1 cellular context compared by ENCODE assay signal in genomic region chr6:107820571-107821261, GRCh38.
A peak's percentile ranks its signal among the peaks of the same experiment; 100 is the strongest.
TF ChIP-seq lines count a peak whose summit lies in the region.

No MANE protein-coding gene starts in this region.

TF ChIP-seq in HEK293, 187 proteins besides CTCF, POLR2A, EP300 and RAD21 (continued from another document and continues in another):
- TF ChIP-seq, protein P1, sequence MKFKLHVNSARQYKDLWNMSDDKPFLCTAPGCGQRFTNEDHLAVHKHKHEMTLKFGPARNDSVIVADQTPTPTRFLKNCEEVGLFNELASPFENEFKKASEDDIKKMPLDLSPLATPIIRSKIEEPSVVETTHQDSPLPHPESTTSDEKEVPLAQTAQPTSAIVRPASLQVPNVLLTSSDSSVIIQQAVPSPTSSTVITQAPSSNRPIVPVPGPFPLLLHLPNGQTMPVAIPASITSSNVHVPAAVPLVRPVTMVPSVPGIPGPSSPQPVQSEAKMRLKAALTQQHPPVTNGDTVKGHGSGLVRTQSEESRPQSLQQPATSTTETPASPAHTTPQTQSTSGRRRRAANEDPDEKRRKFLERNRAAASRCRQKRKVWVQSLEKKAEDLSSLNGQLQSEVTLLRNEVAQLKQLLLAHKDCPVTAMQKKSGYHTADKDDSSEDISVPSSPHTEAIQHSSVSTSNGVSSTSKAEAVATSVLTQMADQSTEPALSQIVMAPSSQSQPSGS (tag by site-specific recombination; IDR thresholded peaks at IDR 0.05; ENCODE audit: low read depth): no peak
- TF ChIP-seq ZNF10 (tag by site-specific recombination; IDR thresholded peaks at IDR 0.05): no peak; the same call in 1 of the 2 replicates
- TF ChIP-seq, protein P2, sequence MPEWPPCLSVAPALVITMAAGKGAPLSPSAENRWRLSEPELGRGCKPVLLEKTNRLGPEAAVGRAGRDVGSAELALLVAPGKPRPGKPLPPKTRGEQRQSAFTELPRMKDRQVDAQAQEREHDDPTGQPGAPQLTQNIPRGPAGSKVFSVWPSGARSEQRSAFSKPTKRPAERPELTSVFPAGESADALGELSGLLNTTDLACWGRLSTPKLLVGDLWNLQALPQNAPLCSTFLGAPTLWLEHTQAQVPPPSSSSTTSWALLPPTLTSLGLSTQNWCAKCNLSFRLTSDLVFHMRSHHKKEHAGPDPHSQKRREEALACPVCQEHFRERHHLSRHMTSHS (tag by site-specific recombination; IDR thresholded peaks at IDR 0.05): no peak
- no peak for TF ChIP-seq RBAK (tag by site-specific recombination; IDR thresholded peaks at IDR 0.05)
- TF ChIP-seq ZNF560 (tag by site-specific recombination; IDR thresholded peaks at IDR 0.05; ENCODE audit: borderline replicate concordance): no peak
- no peak for TF ChIP-seq REPIN1 (tag by site-specific recombination; IDR thresholded peaks at IDR 0.05; ENCODE audit: low read depth)
- TF ChIP-seq, protein P3, sequence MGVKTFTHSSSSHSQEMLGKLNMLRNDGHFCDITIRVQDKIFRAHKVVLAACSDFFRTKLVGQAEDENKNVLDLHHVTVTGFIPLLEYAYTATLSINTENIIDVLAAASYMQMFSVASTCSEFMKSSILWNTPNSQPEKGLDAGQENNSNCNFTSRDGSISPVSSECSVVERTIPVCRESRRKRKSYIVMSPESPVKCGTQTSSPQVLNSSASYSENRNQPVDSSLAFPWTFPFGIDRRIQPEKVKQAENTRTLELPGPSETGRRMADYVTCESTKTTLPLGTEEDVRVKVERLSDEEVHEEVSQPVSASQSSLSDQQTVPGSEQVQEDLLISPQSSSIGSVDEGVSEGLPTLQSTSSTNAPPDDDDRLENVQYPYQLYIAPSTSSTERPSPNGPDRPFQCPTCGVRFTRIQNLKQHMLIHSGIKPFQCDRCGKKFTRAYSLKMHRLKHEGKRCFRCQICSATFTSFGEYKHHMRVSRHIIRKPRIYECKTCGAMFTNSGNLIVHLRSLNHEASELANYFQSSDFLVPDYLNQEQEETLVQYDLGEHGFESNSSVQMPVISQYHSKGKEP (tag by site-specific recombination; IDR thresholded peaks at IDR 0.05): peak; percentile 74
- TF ChIP-seq, protein P4, sequence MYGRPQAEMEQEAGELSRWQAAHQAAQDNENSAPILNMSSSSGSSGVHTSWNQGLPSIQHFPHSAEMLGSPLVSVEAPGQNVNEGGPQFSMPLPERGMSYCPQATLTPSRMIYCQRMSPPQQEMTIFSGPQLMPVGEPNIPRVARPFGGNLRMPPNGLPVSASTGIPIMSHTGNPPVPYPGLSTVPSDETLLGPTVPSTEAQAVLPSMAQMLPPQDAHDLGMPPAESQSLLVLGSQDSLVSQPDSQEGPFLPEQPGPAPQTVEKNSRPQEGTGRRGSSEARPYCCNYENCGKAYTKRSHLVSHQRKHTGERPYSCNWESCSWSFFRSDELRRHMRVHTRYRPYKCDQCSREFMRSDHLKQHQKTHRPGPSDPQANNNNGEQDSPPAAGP (tag by site-specific recombination; IDR thresholded peaks at IDR 0.05): no peak
- no peak for TF ChIP-seq ZBTB21 (tag by site-specific recombination; IDR thresholded peaks at IDR 0.05)
- no peak for TF ChIP-seq ZNF624 (tag by site-specific recombination; IDR thresholded peaks at IDR 0.05)
- no peak for TF ChIP-seq ZNF544 (tag by site-specific recombination; IDR thresholded peaks at IDR 0.05)
- no peak for TF ChIP-seq ZNF133 (tag by site-specific recombination; IDR thresholded peaks at IDR 0.05)
- TF ChIP-seq AEBP2 (tag by site-specific recombination; IDR thresholded peaks at IDR 0.05; ENCODE audit: borderline replicate concordance): no peak
- TF ChIP-seq ZNF184 (tag by site-specific recombination; IDR thresholded peaks at IDR 0.05): peak; percentile 42; the same call in 1 of the 2 replicates
- no peak for TF ChIP-seq HIC1 (tag by site-specific recombination; IDR thresholded peaks at IDR 0.05)
- TF ChIP-seq ZNF169 (tag by site-specific recombination; IDR thresholded peaks at IDR 0.05): no peak
- no peak for TF ChIP-seq ZNF112 (tag by site-specific recombination; IDR thresholded peaks at IDR 0.05)
- TF ChIP-seq ZNF121 (tag by site-specific recombination; IDR thresholded peaks at IDR 0.05): no peak
- peak; percentile 48 for TF ChIP-seq ZIC2 (tag by site-specific recombination; IDR thresholded peaks at IDR 0.05)
- TF ChIP-seq ZNF324 (tag by site-specific recombination; IDR thresholded peaks at IDR 0.05): no peak
- TF ChIP-seq ZSCAN18 (tag by site-specific recombination; IDR thresholded peaks at IDR 0.05): no peak
- TF ChIP-seq ZNF416 (tag by site-specific recombination; IDR thresholded peaks at IDR 0.05): no peak
- peak; percentile 21; the same call in 1 of the 2 replicates for TF ChIP-seq ZBTB17 (tag by site-specific recombination; IDR thresholded peaks at IDR 0.05)
- TF ChIP-seq KLF16 (tag by site-specific recombination; IDR thresholded peaks at IDR 0.05): no peak
- TF ChIP-seq ZNF211 (tag by site-specific recombination; IDR thresholded peaks at IDR 0.05; ENCODE audit: low read depth): no peak
- TF ChIP-seq ZNF558 (tag by site-specific recombination; IDR thresholded peaks at IDR 0.05): no peak
- TF ChIP-seq SP3 (tag by site-specific recombination; IDR thresholded peaks at IDR 0.05): no peak
- TF ChIP-seq ZNF214 (tag by site-specific recombination; IDR thresholded peaks at IDR 0.05; ENCODE audit: borderline replicate concordance): no peak
- TF ChIP-seq KLF9 (tag by site-specific recombination; IDR thresholded peaks at IDR 0.05; ENCODE audit: low read depth): no peak; the same call in 1 of the 2 replicates
- no peak for TF ChIP-seq ZNF155 (tag by site-specific recombination; IDR thresholded peaks at IDR 0.05)
- TF ChIP-seq FEZF1 (tag by site-specific recombination; IDR thresholded peaks at IDR 0.05): peak; percentile 85
- TF ChIP-seq ZNF354C (tag by site-specific recombination; IDR thresholded peaks at IDR 0.05; ENCODE audit: borderline replicate concordance, low read depth): no peak
- TF ChIP-seq GLIS2 (tag by site-specific recombination; IDR thresholded peaks at IDR 0.05): no peak
- no peak for TF ChIP-seq ZNF530 (tag by site-specific recombination; IDR thresholded peaks at IDR 0.05; ENCODE audit: low read depth)
- TF ChIP-seq ZBTB1 (tag by site-specific recombination; IDR thresholded peaks at IDR 0.05): no peak
- TF ChIP-seq ZBTB49 (tag by site-specific recombination; IDR thresholded peaks at IDR 0.05; ENCODE audit: low read depth): no peak
- TF ChIP-seq ZNF24 (tag by site-specific recombination; IDR thresholded peaks at IDR 0.05): no peak
- peak; percentile 60 for TF ChIP-seq ZNF350 (tag by site-specific recombination; IDR thresholded peaks at IDR 0.05)
- TF ChIP-seq, protein P5, sequence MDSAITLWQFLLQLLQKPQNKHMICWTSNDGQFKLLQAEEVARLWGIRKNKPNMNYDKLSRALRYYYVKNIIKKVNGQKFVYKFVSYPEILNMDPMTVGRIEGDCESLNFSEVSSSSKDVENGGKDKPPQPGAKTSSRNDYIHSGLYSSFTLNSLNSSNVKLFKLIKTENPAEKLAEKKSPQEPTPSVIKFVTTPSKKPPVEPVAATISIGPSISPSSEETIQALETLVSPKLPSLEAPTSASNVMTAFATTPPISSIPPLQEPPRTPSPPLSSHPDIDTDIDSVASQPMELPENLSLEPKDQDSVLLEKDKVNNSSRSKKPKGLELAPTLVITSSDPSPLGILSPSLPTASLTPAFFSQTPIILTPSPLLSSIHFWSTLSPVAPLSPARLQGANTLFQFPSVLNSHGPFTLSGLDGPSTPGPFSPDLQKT (IDR thresholded peaks at IDR 0.05; ENCODE audit: borderline replicate concordance, low read depth, low read length): no peak
- peak; percentile 74 for TF ChIP-seq OSR2 (tag by site-specific recombination; IDR thresholded peaks at IDR 0.05)
- TF ChIP-seq ZNF2 (tag by site-specific recombination; IDR thresholded peaks at IDR 0.05): peak; percentile 60; the same call in 1 of the 2 replicates
- no peak for TF ChIP-seq ZNF391 (tag by site-specific recombination; IDR thresholded peaks at IDR 0.05; ENCODE audit: borderline replicate concordance, low read depth)
- peak; percentile 53; the same call in 1 of the 2 replicates for TF ChIP-seq GLI2 (tag by site-specific recombination; IDR thresholded peaks at IDR 0.05; ENCODE audit: borderline replicate concordance, low read depth)
- TF ChIP-seq ZNF501 (tag by site-specific recombination; IDR thresholded peaks at IDR 0.05): 0 out of 2 replicates have a peak, but pooled peaks have one; percentile 50
- TF ChIP-seq, protein P6, sequence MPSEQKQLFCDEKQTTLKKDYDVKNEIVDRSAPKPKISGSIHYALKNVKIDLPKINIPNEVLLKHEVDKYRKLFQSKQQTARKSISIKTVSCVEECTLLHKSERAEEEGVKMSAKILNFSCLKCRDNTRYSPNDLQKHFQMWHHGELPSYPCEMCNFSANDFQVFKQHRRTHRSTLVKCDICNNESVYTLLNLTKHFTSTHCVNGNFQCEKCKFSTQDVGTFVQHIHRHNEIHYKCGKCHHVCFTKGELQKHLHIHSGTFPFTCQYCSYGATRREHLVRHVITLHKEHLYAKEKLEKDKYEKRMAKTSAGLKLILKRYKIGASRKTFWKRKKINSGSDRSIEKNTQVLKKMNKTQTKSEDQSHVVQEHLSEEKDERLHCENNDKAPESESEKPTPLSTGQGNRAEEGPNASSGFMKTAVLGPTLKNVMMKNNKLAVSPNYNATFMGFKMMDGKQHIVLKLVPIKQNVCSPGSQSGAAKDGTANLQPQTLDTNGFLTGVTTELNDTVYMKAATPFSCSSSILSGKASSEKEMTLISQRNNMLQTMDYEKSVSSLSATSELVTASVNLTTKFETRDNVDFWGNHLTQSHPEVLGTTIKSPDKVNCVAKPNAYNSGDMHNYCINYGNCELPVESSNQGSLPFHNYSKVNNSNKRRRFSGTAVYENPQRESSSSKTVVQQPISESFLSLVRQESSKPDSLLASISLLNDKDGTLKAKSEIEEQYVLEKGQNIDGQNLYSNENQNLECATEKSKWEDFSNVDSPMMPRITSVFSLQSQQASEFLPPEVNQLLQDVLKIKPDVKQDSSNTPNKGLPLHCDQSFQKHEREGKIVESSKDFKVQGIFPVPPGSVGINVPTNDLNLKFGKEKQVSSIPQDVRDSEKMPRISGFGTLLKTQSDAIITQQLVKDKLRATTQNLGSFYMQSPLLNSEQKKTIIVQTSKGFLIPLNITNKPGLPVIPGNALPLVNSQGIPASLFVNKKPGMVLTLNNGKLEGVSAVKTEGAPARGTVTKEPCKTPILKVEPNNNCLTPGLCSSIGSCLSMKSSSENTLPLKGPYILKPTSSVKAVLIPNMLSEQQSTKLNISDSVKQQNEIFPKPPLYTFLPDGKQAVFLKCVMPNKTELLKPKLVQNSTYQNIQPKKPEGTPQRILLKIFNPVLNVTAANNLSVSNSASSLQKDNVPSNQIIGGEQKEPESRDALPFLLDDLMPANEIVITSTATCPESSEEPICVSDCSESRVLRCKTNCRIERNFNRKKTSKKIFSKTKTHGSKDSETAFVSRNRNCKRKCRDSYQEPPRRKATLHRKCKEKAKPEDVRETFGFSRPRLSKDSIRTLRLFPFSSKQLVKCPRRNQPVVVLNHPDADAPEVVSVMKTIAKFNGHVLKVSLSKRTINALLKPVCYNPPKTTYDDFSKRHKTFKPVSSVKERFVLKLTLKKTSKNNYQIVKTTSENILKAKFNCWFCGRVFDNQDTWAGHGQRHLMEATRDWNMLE (tag by site-specific recombination; conservative IDR thresholded peaks at IDR 0.05; ENCODE audit: low read depth): no peak
- TF ChIP-seq ZNF223 (tag by site-specific recombination; IDR thresholded peaks at IDR 0.05): no peak
- TF ChIP-seq BCL11A (tag by site-specific recombination; IDR thresholded peaks at IDR 0.05; ENCODE audit: low read depth): peak; percentile 53; the same call in 1 of the 2 replicates
